ENCODE assay signal across 8 cellular contexts in genomic region chr5:138033916-138034315, GRCh38. TPM values are rescaled to one million over a fixed set of nuclear protein-coding genes. Genes with fewer than 3 reads are reported as not detected.
DNase-seq lines count a peak whose midpoint lies in the region; ATAC-seq, FAIRE-seq and TF ChIP-seq lines count a peak whose summit lies in the region.

No MANE protein-coding gene starts in this region.

- peak overlapping the region in 2 of 4 donors; percentile 98 for H3K27ac ChIP-seq in pancreas

- peaks cover 10% of the 10 kb centered on the region in 3 donors for H3K4me1 ChIP-seq in pancreas

- H3K27me3 ChIP-seq in pancreas, result no peaks in the 10 kb centered on the region

- TF ChIP-seq CTCF in pancreas (IDR thresholded peaks at IDR 0.05), result no peak

- intact Hi-C loops in pancreas (cut with DNase I), result no loop called here

- FAIRE-seq in pancreas (lab: Jason Lieb, UNC), result no peak

- peak; percentile 67 for DNase-seq in GM04503 (ENCODE audit: low read depth)
- DNase-seq in RKO (ENCODE audit: low spot score), result peak; percentile 54
- DNase-seq in fibroblast of gingiva (ENCODE audit: low read depth), result peak; percentile 42
- DNase-seq in skeletal muscle cell (ENCODE audit: low read depth), result peak; percentile 16
- no peak for DNase-seq in HUDEP-2 (lab: John Stamatoyannopoulos, UW; ENCODE audit: unreplicated experiment in 76 of 76)
- no peak for DNase-seq in pancreas

- H3K9me3 ChIP-seq in pancreas, result no peaks in the 10 kb centered on the region

- whole genome bisulfite sequencing in pancreas, 2 donors, result 59 to 68% methylated on average over 2 of the region's 2 CpGs

- H3K4me3 ChIP-seq in skeletal muscle cell (ENCODE audit: low read depth, low read length) (peak overlapping the region; percentile 95), pancreas (peak overlapping the region in 1 of 4 donors; percentile 82)

- H3K36me3 ChIP-seq in pancreas, result no peaks in the 10 kb centered on the region

- ATAC-seq in pancreas, result no peak
- no peak for ATAC-seq in GM18873 (IDR thresholded peaks at IDR 0.05; ENCODE audit: low FRiP score, unreplicated experiment)
- no peak for ATAC-seq in GM21381 (IDR thresholded peaks at IDR 0.05; ENCODE audit: unreplicated experiment)

RNA-seq across cellular contexts. Expression of gene FAM13B, which starts 1.0 kb away (rescaled TPM):
- 10 to 100 TPM in 5 of 6 donors, 1 to 10 TPM in 1; 9.6 to 17.8 (median 12.2) TPM for total RNA-seq in pancreas
- polyA plus RNA-seq in pancreas, result 1 to 10 TPM; 5.6 to 9.3 TPM

RNA-seq across cellular contexts. Expression of gene WNT8A, which starts 49.9 kb away (rescaled TPM):
- not detected for total RNA-seq in pancreas
- polyA plus RNA-seq in pancreas, result not detected

Comparison
In these comparisons a context has a peak if more than half of its experiments do, and no peak if none do; other contexts are left out.
1. DNase-seq: peak in GM04503 (single experiment), RKO (single experiment), fibroblast of gingiva (single experiment) and skeletal muscle cell (single experiment); none in HUDEP-2 (0 of 76) and pancreas (0 of 6).